10 cellular contexts compared by ENCODE assay signal in the genomic region with DNA sequence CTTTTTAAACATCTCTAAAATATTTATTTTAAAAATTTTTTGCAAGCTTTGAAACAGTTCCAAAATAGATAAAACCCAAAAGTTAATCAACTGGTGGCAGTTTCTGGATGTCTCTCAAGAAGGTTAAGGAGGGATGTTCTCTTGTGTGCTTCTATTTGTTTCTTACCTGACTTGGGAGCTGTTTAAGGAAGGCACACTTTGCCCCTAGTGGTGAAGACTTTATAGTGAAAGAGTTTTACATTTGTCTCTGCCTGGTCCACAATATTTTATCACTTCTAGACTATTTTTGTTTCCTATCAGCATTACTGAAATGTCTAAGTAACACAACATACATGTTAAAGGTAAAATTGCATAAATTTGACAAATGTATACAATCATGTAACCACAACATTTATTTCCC.
A peak's percentile ranks its signal among the peaks of the same experiment; 100 is the strongest.
DNase-seq lines count a peak whose midpoint lies in the region; FAIRE-seq and TF ChIP-seq lines count a peak whose summit lies in the region.
"Had no signal": no experiment of that assay in that cellular context is flagged by ENCODE, and none has a peak within 500 bp of the region (broad histone marks: within the 10 kb centered on the region; RNA-seq: fewer than 3 reads in every experiment).

No MANE protein-coding gene starts in this region.

- no peak for FAIRE-seq in D721Med (lab: Jason Lieb, UNC)

- DNase-seq in CMK (ENCODE audit: low read depth), result peak; percentile 3
- peak; percentile 26 for DNase-seq in H7
- DNase-seq in SK-MEL-5 (ENCODE audit: low read depth, low spot score), result peak; percentile 70
- peak; percentile 32 for DNase-seq in iris pigment epithelial cell (ENCODE audit: low read depth)
- DNase-seq in D721Med (ENCODE audit: insufficient read length, low spot score), result no peak
- DNase-seq in NOMO-1 treated with dmso at 0.1 percent for 144 hours (lab: John Stamatoyannopoulos, UW; ENCODE audit: unreplicated experiment), result no peak
- no peak for DNase-seq in GF-D8 (lab: John Stamatoyannopoulos, UW)
- no peak for DNase-seq in T1000 (lab: John Stamatoyannopoulos, UW)
- DNase-seq: nucleus accumbens, T-helper 17 cell had no signal

- no peaks in the 10 kb centered on the region for H3K27me3 ChIP-seq in H7 (ENCODE audit: control insufficient read depth, insufficient read depth, low read length)

- no peak overlapping the region for H3K4me3 ChIP-seq in H7 (ENCODE audit: insufficient read depth, low read depth, low read length)

- no peaks in the 10 kb centered on the region for H3K36me3 ChIP-seq in H7 (replicated peaks; ENCODE audit: control insufficient read depth, insufficient read depth, low read length)

- TF ChIP-seq CTCF in D721Med (IDR thresholded peaks at IDR 0.05; ENCODE audit: insufficient read depth, missing control alignments), result no peak

- in situ Hi-C loops in SK-MEL-5 (cut with HindIII; ENCODE audit: low pct_unique_long_range_greater_than_20kb, low sequenced_read_pairs), result no loop called here

Comparison
In these comparisons a context has a peak if more than half of its experiments do, and no peak if none do; other contexts are left out.
1. DNase-seq: peak in CMK (single experiment), H7 (single experiment), SK-MEL-5 (single experiment) and iris pigment epithelial cell (single experiment); none in D721Med (single experiment), NOMO-1 treated with dmso at 0.1 percent for 144 hours (single experiment), GF-D8 (single experiment) and T1000 (single experiment).